ENCODE assay signal across 8 cellular contexts in genomic region chr12:95789126-95790024, GRCh38. TPM values are rescaled to one million over a fixed set of nuclear protein-coding genes. Genes with fewer than 3 reads are reported as not detected.
A peak's percentile ranks its signal among the peaks of the same experiment; 100 is the strongest.
DNase-seq lines count a peak whose midpoint lies in the region; ATAC-seq lines count a peak whose summit lies in the region.

No MANE protein-coding gene starts in this region.

- no peaks in the 10 kb centered on the region for H3K9me3 Mint-ChIP-seq in activated naive CD4-positive, alpha-beta T cell treated with anti-CD3 and anti-CD28 coated beads, Interleukin-2, amount 50 U/mL, for 24 hours
- no peaks in the 10 kb centered on the region for H3K9me3 Mint-ChIP-seq in activated CD4-positive, alpha-beta memory T cell treated with anti-CD3 and anti-CD28 coated beads, Interleukin-2, amount 10 ng/mL, durations not matched to agents 7 days and 5 days

- H3K4me3 Mint-ChIP-seq in activated naive CD4-positive, alpha-beta T cell treated with anti-CD3 and anti-CD28 coated beads, Interleukin-2, amount 50 U/mL, for 24 hours: peak overlapping the region; percentile 81
- peak overlapping the region; percentile 55 for H3K4me3 Mint-ChIP-seq in activated CD4-positive, alpha-beta memory T cell treated with anti-CD3 and anti-CD28 coated beads, Interleukin-2, amount 10 ng/mL, durations not matched to agents 7 days and 5 days

- ATAC-seq in HG03354 (IDR thresholded peaks at IDR 0.05; ENCODE audit: poor library complexity, severe bottlenecking, unreplicated experiment): no peak

- no peaks in the 10 kb centered on the region for H3K36me3 Mint-ChIP-seq in activated naive CD4-positive, alpha-beta T cell treated with anti-CD3 and anti-CD28 coated beads, Interleukin-2, amount 50 U/mL, for 24 hours
- no peaks in the 10 kb centered on the region for H3K36me3 Mint-ChIP-seq in activated CD4-positive, alpha-beta memory T cell treated with anti-CD3 and anti-CD28 coated beads, Interleukin-2, amount 10 ng/mL, durations not matched to agents 7 days and 5 days (ENCODE audit: low read depth)

- H3K27ac Mint-ChIP-seq in activated naive CD4-positive, alpha-beta T cell treated with anti-CD3 and anti-CD28 coated beads, Interleukin-2, amount 50 U/mL, for 24 hours: no peak overlapping the region
- no peak overlapping the region for H3K27ac Mint-ChIP-seq in activated CD4-positive, alpha-beta memory T cell treated with anti-CD3 and anti-CD28 coated beads, Interleukin-2, amount 10 ng/mL, durations not matched to agents 7 days and 5 days

- H3K4me1 Mint-ChIP-seq in activated naive CD4-positive, alpha-beta T cell treated with anti-CD3 and anti-CD28 coated beads, Interleukin-2, amount 50 U/mL, for 24 hours: peaks cover 14% of the 10 kb centered on the region
- peaks cover 12% of the 10 kb centered on the region for H3K4me1 Mint-ChIP-seq in activated CD4-positive, alpha-beta memory T cell treated with anti-CD3 and anti-CD28 coated beads, Interleukin-2, amount 10 ng/mL, durations not matched to agents 7 days and 5 days

- DNase-seq in activated naive CD4-positive, alpha-beta T cell (lab: John Stamatoyannopoulos, UW): no peak
- no peak for DNase-seq in activated CD4-positive, alpha-beta memory T cell treated with anti-CD3 and anti-CD28 coated beads, Interleukin-2, amount 10 ng/mL, durations not matched to agents 7 days and 5 days
- DNase-seq in head of caudate nucleus (peak in 29 of 42 donors; percentile 3 to 53 (median 17)), posterior cingulate gyrus (peak in 8 of 10 donors; percentile 11 to 80 (median 24)), occipital lobe (lab: John Stamatoyannopoulos, UW) (no peak), DMS 273 treated with DMSO at 0.1 percent for 48 hours (lab: John Stamatoyannopoulos, UW) (no peak)

- H3K27me3 Mint-ChIP-seq in activated naive CD4-positive, alpha-beta T cell treated with anti-CD3 and anti-CD28 coated beads, Interleukin-2, amount 50 U/mL, for 24 hours: peaks cover 51% of the 10 kb centered on the region
- peaks cover 59% of the 10 kb centered on the region for H3K27me3 Mint-ChIP-seq in activated CD4-positive, alpha-beta memory T cell treated with anti-CD3 and anti-CD28 coated beads, Interleukin-2, amount 10 ng/mL, durations not matched to agents 7 days and 5 days

- CTCF ChIA-PET in activated CD4-positive, alpha-beta memory T cell treated with anti-CD3 and anti-CD28 coated beads, Interleukin-2, amount 10 ng/mL, durations not matched to agents 7 days and 5 days (lab: Charles Lee): no interaction called here

- POLR2A ChIA-PET in activated CD4-positive, alpha-beta memory T cell treated with anti-CD3 and anti-CD28 coated beads, Interleukin-2, amount 10 ng/mL, durations not matched to agents 7 days and 5 days (lab: Charles Lee): no interaction called here

- intact Hi-C loops in head of caudate nucleus (cut with DNase I): no loop called here
- intact Hi-C loops in posterior cingulate gyrus (cut with DNase I): no loop called here

RNA-seq across cellular contexts. Expression of gene NTN4, which starts 1.2 kb away (rescaled TPM):
- under 1 TPM; 0.25 to 0.63 TPM for total RNA-seq in activated CD4-positive, alpha-beta memory T cell treated with anti-CD3 and anti-CD28 coated beads, Interleukin-2, amount 10 ng/mL, durations not matched to agents 7 days and 5 days
- total RNA-seq in occipital lobe: 44.3 TPM

Comparison
In these comparisons a context has a peak if more than half of its experiments do, and no peak if none do; other contexts are left out.
1. DNase-seq: peak in head of caudate nucleus (29 of 42) and posterior cingulate gyrus (8 of 10); none in activated naive CD4-positive, alpha-beta T cell (0 of 4), activated CD4-positive, alpha-beta memory T cell treated with anti-CD3 and anti-CD28 coated beads, Interleukin-2, amount 10 ng/mL, durations not matched to agents 7 days and 5 days (single experiment), occipital lobe (single experiment) and DMS 273 treated with DMSO at 0.1 percent for 48 hours (single experiment).
2. RNA of gene NTN4, which starts 1.2 kb away (total RNA-seq): 44.3 TPM in occipital lobe (single experiment); 0.25 to 0.63 TPM in activated CD4-positive, alpha-beta memory T cell treated with anti-CD3 and anti-CD28 coated beads, Interleukin-2, amount 10 ng/mL, durations not matched to agents 7 days and 5 days; every median in the first group is over 10 times any median in the second.